Comparison of ENCODE assay signal across 10 cellular contexts in genomic region chr1:24022611-24023359, GRCh38. TPM values are rescaled to one million over a fixed set of nuclear protein-coding genes. Genes with fewer than 3 reads are reported as not detected.
DNase-seq lines count a peak whose midpoint lies in the region; ATAC-seq and TF ChIP-seq lines count a peak whose summit lies in the region.
"Had no signal": no experiment of that assay in that cellular context is flagged by ENCODE, and none has a peak within 500 bp of the region (broad histone marks: within the 10 kb centered on the region; RNA-seq: fewer than 3 reads in every experiment).

No MANE protein-coding gene starts in this region.

- peaks cover 45% of the 10 kb centered on the region for H3K4me1 Mint-ChIP-seq in nephron

- no peaks in the 10 kb centered on the region for H3K27me3 ChIP-seq in dorsolateral prefrontal cortex

- H3K4me3 Mint-ChIP-seq in nephron = peak overlapping the region in 2 of 3 experiments; percentile 23 to 37

- H3K36me3 Mint-ChIP-seq in nephron (ENCODE audit: low read depth) = no peaks in the 10 kb centered on the region

- intact Hi-C loops in dorsolateral prefrontal cortex (cut with DNase I) = no loop called here

- no peaks in the 10 kb centered on the region for H3K27me3 Mint-ChIP-seq in nephron (ENCODE audit: low read depth)

- H3K9me3 Mint-ChIP-seq in nephron = no peaks in the 10 kb centered on the region

- H3K27ac Mint-ChIP-seq in nephron = peak overlapping the region; percentile 95 to 99 (median 99)

- H3K4me3 ChIP-seq in dorsolateral prefrontal cortex = no peak overlapping the region

- DNase-seq in AG08395 (ENCODE audit: low spot score) (peak; percentile 86), M059J (ENCODE audit: low read depth) (peak; percentile 99), dedifferentiated amniotic fluid mesenchymal stem cell (ENCODE audit: extremely low spot score) (peak; percentile 61), dorsolateral prefrontal cortex (no peak), hippocampal formation (lab: John Stamatoyannopoulos, UW) (no peak), KBM-7 (no peak)
- DNase-seq: activated CD4-positive, alpha-beta T cell treated with anti-CD3 and anti-CD28 coated beads, Interleukin-2, amount 50 U/mL, for 4 hours; NCI-H82 had no signal

- in situ Hi-C loops in KBM-7 (cut with MboI; ENCODE audit: low pct_unique_long_range_greater_than_20kb, low sequenced_read_pairs) = no loop called here

- no peak for ATAC-seq in GM18858 (IDR thresholded peaks at IDR 0.05; ENCODE audit: unreplicated experiment)

- TF ChIP-seq CTCF in nephron (IDR thresholded peaks at IDR 0.05; ENCODE audit: unreplicated experiment in 3 of 3) (no peak), dorsolateral prefrontal cortex (IDR thresholded peaks at IDR 0.05 in 54 of 56, conservative IDR thresholded peaks at IDR 0.05 in 2 of 56; ENCODE audit: low read depth in 1 of 56, partially characterized antibody in 56 of 56) (no peak)

- H3K27ac ChIP-seq in dorsolateral prefrontal cortex = peak overlapping the region in 2 of 59 donors; percentile 21 to 36

RNA-seq across cellular contexts. Expression of gene SRSF10, which starts 42.7 kb away (rescaled TPM):
- total RNA-seq in M059J (2014; rRNA removed; shearing (Covaris generic)) = 74.6 and 108 TPM in 2 replicates
- total RNA-seq in dorsolateral prefrontal cortex = 10 to 100 TPM; 59.4 to 96.0 (median 77.6) TPM

Comparison
In these comparisons a context has a peak if more than half of its experiments do, and no peak if none do; other contexts are left out.
1. DNase-seq: peak in AG08395 (single experiment), M059J (single experiment) and dedifferentiated amniotic fluid mesenchymal stem cell (single experiment); none in dorsolateral prefrontal cortex (0 of 10), hippocampal formation (0 of 2) and KBM-7 (single experiment).